8 cellular contexts compared by ENCODE assay signal in genomic region chr4:121712001-121712655, GRCh38. TPM values are rescaled to one million over a fixed set of nuclear protein-coding genes. Genes with fewer than 3 reads are reported as not detected.
A peak's percentile ranks its signal among the peaks of the same experiment; 100 is the strongest.
DNase-seq lines count a peak whose midpoint lies in the region; ATAC-seq and TF ChIP-seq lines count a peak whose summit lies in the region.

No MANE protein-coding gene starts in this region.

- no peak for TF ChIP-seq POLR2A in adrenal gland (IDR thresholded peaks at IDR 0.05)

- 50 to 58% (median 56%) methylated on average over 7 of the region's 7 CpGs for WGBS in adrenal gland, 4 donors

- H3K4me1 Mint-ChIP-seq in GM23338 = peaks cover 20% of the 10 kb centered on the region

- H3K4me1 ChIP-seq in GM23338 (ENCODE audit: insufficient read depth) = peaks cover 12% of the 10 kb centered on the region
- peaks cover 11 to 14% of the 10 kb centered on the region in 2 donors for H3K4me1 ChIP-seq in adrenal gland (replicated peaks in 1 of 2)
- H3K4me1 ChIP-seq in thoracic aorta (ENCODE audit: control insufficient read depth in 1 of 2, low read depth in 2 of 2) = peaks cover 7% of the 10 kb centered on the region in 2 donors

- TF ChIP-seq CTCF in GM23338 (conservative IDR thresholded peaks at IDR 0.05; ENCODE audit: low read depth in 2 of 2) (no peak), adrenal gland (IDR thresholded peaks at IDR 0.05) (no peak), thoracic aorta (IDR thresholded peaks at IDR 0.05) (no peak)

- no peaks in the 10 kb centered on the region for H3K9me2 ChIP-seq in GM23338 (ENCODE audit: insufficient read depth)

- peak overlapping the region; percentile 56 for H3K4me3 Mint-ChIP-seq in GM23338

- peak overlapping the region; percentile 69 for H2AFZ ChIP-seq in GM23338

- no peaks in the 10 kb centered on the region for H4K20me1 ChIP-seq in GM23338 (replicated peaks; ENCODE audit: insufficient read depth)

- no peaks in the 10 kb centered on the region for H3K36me3 ChIP-seq in GM23338 (ENCODE audit: insufficient read depth)
- no peaks in the 10 kb centered on the region for H3K36me3 ChIP-seq in adrenal gland (replicated peaks in 1 of 2)
- H3K36me3 ChIP-seq in thoracic aorta = no peaks in the 10 kb centered on the region

- ATAC-seq in GM23338 (no peak), thoracic aorta (ENCODE audit: insufficient number of reproducible peaks, low FRiP score, low read depth) (no peak)

- H3K79me2 ChIP-seq in GM23338 (replicated peaks; ENCODE audit: insufficient read depth) = no peaks in the 10 kb centered on the region

- H3K27ac ChIP-seq in GM23338 (ENCODE audit: low read depth) (peak overlapping the region; percentile 88), adrenal gland (peak overlapping the region; percentile 38 to 84 (median 74)), thoracic aorta (peak overlapping the region; percentile 77 to 78)

- no peaks in the 10 kb centered on the region for H3K36me3 Mint-ChIP-seq in GM23338 (ENCODE audit: low read depth)

- peak overlapping the region; percentile 77 for H3K4me2 ChIP-seq in GM23338

- no peaks in the 10 kb centered on the region for H3K9me3 Mint-ChIP-seq in GM23338

- no peaks in the 10 kb centered on the region for H3K27me3 ChIP-seq in GM23338 (ENCODE audit: insufficient read depth)
- H3K27me3 ChIP-seq in adrenal gland = no peaks in the 10 kb centered on the region
- no peaks in the 10 kb centered on the region for H3K27me3 ChIP-seq in thoracic aorta (replicated peaks; ENCODE audit: insufficient read depth)

- H3F3A ChIP-seq in GM23338 (replicated peaks; ENCODE audit: low read depth) = no peaks in the 10 kb centered on the region

- peaks cover 6% of the 10 kb centered on the region for H3K27me3 Mint-ChIP-seq in GM23338 (ENCODE audit: insufficient read depth, low read depth, poor library complexity)

- no peaks in the 10 kb centered on the region for H3K9me3 ChIP-seq in adrenal gland (replicated peaks in 1 of 3)
- H3K9me3 ChIP-seq in thoracic aorta = no peaks in the 10 kb centered on the region

- H3K4me3 ChIP-seq in GM23338 (peak overlapping the region; percentile 46), adrenal gland (peak overlapping the region in 1 of 4 donors; percentile 41), thoracic aorta (peak overlapping the region; percentile 68)

- peak overlapping the region; percentile 84 for H3K27ac Mint-ChIP-seq in GM23338

- intact Hi-C loops in adrenal gland (cut with DNase I) = no loop called here

- in situ Hi-C loops in KBM-7 (cut with MboI; ENCODE audit: low pct_unique_long_range_greater_than_20kb, low sequenced_read_pairs) = no loop called here

- no peak for DNase-seq in GM23338 (ENCODE audit: low spot score)
- DNase-seq in adrenal gland = no peak
- DNase-seq in kidney tubule cell (ENCODE audit: low spot score) = peak; percentile 45
- DNase-seq in thoracic aorta (ENCODE audit: low spot score) = no peak
- DNase-seq in KBM-7 = no peak
- no peak for DNase-seq in HuH-7 (ENCODE audit: low spot score)
- no peak for DNase-seq in stimulated activated CD4-positive, alpha-beta T cell treated with anti-CD3 and anti-CD28 coated beads, Interleukin-2, amount 100 ng/mL, for 48 hours
- DNase-seq in NCI-H1694 (lab: John Stamatoyannopoulos, UW) = no peak

TF ChIP-seq in GM23338, 12 proteins besides CTCF, POLR2A, EP300 and RAD21 (continues in another document):
- TF ChIP-seq ETS1 (IDR thresholded peaks at IDR 0.05) (no peak), REST (IDR thresholded peaks at IDR 0.05; ENCODE audit: unreplicated experiment) (no peak), CREB1 (CRISPR knock-in tag; IDR thresholded peaks at IDR 0.05; ENCODE audit: low read depth) (no peak), POLR2AphosphoS5 (IDR thresholded peaks at IDR 0.05; ENCODE audit: low read depth) (no peak), ZNF331 (CRISPR knock-in tag; IDR thresholded peaks at IDR 0.05; ENCODE audit: low read depth) (no peak), NANOG (IDR thresholded peaks at IDR 0.05; ENCODE audit: borderline replicate concordance) (no peak), EZH2phosphoT487 (IDR thresholded peaks at IDR 0.05; ENCODE audit: unreplicated experiment) (no peak), EZH2 (IDR thresholded peaks at IDR 0.05; ENCODE audit: low read depth, unreplicated experiment) (no peak)

RNA-seq across cellular contexts. Expression of gene ANXA5, which starts 15.3 kb away (rescaled TPM):
- total RNA-seq in GM23338 (2014; rRNA removed; shearing (Covaris generic)) = 120 and 129 TPM in 2 replicates
- polyA plus RNA-seq in GM23338 (2016; fragmentation: Nextera tagmentation; extraction: Ambion mirVana) (163 and 181 TPM in 2 replicates), adrenal gland (100 to 1,000 TPM; 209 to 648 (median 470) TPM)
- total RNA-seq in adrenal gland (100 to 1,000 TPM; 287 to 654 (median 401) TPM), thoracic aorta (100 to 1,000 TPM; 401 to 458 TPM)

RNA-seq across cellular contexts. Expression of gene SMIM43, which starts 52.8 kb away (rescaled TPM):
- 0.56 TPM in 1 of 2 replicates, not detected in the other for total RNA-seq in GM23338 (2014; rRNA removed; shearing (Covaris generic))
- polyA plus RNA-seq in GM23338 (2016; fragmentation: Nextera tagmentation; extraction: Ambion mirVana) (0.21 and 0.26 TPM in 2 replicates), adrenal gland (under 1 TPM in 2 of 3 donors, not detected in 1; 0.16 to 0.20 TPM)
- total RNA-seq in adrenal gland (under 1 TPM in 1 of 8 donors, not detected in 7; 0.14 TPM), thoracic aorta (not detected)
